ENCODE assay signal across 18 cellular contexts in the genomic region with DNA sequence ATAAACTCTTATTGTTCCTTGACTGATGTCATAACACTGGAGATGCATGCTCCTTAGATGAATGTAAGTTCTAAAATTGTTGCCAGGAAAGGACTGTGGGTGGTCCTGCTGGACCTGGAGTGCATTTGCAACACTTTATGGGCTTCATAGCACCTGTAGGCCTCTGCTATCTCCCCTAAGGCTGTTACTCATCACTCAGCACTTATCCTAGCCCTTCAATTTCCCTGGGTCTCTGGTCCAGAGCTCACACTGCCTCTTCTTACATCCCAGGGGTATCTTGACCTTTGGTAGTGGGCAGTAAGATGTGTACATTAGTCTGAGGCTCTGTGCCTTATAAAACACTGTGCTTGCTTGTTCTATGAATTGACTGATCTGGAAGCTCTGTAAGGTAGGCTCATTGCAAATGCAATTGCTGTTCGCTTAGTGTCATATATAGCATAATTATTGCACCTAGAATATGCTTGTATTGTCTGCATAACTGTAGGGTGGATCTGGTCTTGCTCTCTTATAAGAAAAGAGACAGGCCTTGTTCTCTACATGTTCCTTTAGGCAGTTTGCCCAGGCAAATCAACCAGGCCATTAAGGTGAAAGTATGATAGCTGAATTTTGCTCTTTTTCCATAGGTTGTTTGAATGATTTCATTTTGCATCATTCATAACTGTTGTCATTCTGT. TPM values are rescaled to one million over a fixed set of nuclear protein-coding genes. Genes with fewer than 3 reads are reported as not detected.
"Had no signal": no experiment of that assay in that cellular context is flagged by ENCODE, and none has a peak within 500 bp of the region (broad histone marks: within the 10 kb centered on the region; RNA-seq: fewer than 3 reads in every experiment).

No MANE protein-coding gene starts in this region.

- H3K36me3 ChIP-seq: lower lobe of right lung, thoracic aorta, upper lobe of right lung had no signal

- FAIRE-seq: small intestine had no signal

- DNase-seq: activated CD4-positive, alpha-beta memory T cell treated with anti-CD3 and anti-CD28 coated beads, Interleukin-2, amount 10 ng/mL, durations not matched to agents 7 days and 5 days; activated CD4-positive, alpha-beta T cell treated with anti-CD3 and anti-CD28 coated beads for 48 hours; activated CD4-positive, CD25-positive, alpha-beta regulatory T cell; activated CD8-positive, alpha-beta memory T cell treated with anti-CD3 and anti-CD28 coated beads, Interleukin-2, amount 10 ng/mL, durations not matched to agents 7 days and 5 days; activated naive CD4-positive, alpha-beta T cell; activated naive CD8-positive, alpha-beta T cell treated with anti-CD3 and anti-CD28 coated beads, Interleukin-2, amount 10 ng/mL, durations not matched to agents 7 days and 5 days; amygdala; effector memory CD4-positive, alpha-beta T cell; left cardiac atrium; lower lobe of right lung; small intestine; stimulated activated CD4-positive, alpha-beta T cell treated with anti-CD3 and anti-CD28 coated beads, Interleukin-4, amount 100 ng/mL, for 1 hour; stimulated activated naive CD8-positive, alpha-beta T cell treated with anti-CD3 and anti-CD28 coated beads, Interleukin-15, amount 100 ng/mL, for 72 hours; T-cell; T1000; upper lobe of right lung had no signal

- ATAC-seq: activated CD8-positive, alpha-beta memory T cell treated with anti-CD3 and anti-CD28 coated beads, Interleukin-2, amount 10 ng/mL, durations not matched to agents 7 days and 5 days; left cardiac atrium; lower lobe of right lung; stimulated activated naive CD8-positive, alpha-beta T cell treated with anti-CD3 and anti-CD28 coated beads, Interleukin-15, amount 100 ng/mL, for 72 hours; T-cell; upper lobe of right lung had no signal

- H3K4me3 ChIP-seq: lower lobe of right lung, thoracic aorta, upper lobe of right lung had no signal

- H3K27ac ChIP-seq: lower lobe of right lung, thoracic aorta, upper lobe of right lung had no signal

- H3K27me3 ChIP-seq: upper lobe of right lung had no signal

- H3K9me3 ChIP-seq: lower lobe of right lung, thoracic aorta, upper lobe of right lung had no signal

RNA-seq across cellular contexts. Expression of a gene that starts 35.8 kb away (rescaled TPM):
- total RNA-seq: myocyte had no signal
